In the genomic region with DNA sequence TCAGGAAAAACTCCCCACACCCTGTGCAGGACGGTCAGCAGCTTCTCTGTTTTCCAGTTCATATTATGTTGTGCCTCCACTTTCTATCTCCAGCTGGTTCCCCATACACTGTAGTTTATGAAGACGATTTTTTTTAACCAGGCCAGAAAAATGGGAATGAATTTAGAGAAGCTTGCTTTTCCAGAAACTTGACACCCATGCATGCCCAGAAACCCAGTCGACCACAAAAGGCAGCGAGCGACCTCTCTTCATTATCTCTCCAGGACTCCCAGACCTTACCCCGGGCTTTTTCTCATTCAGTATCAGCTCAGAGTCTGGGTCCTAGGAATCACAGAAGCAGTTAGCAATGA, we compare ENCODE assay signal across 20 cellular contexts.
"Had no signal": no experiment of that assay in that cellular context is flagged by ENCODE, and none has a peak within 500 bp of the region (broad histone marks: within the 10 kb centered on the region; RNA-seq: fewer than 3 reads in every experiment).

No MANE protein-coding gene starts in this region.

- H3K9me3 Mint-ChIP-seq: activated naive CD4-positive, alpha-beta T cell treated with anti-CD3 and anti-CD28 coated beads, Interleukin-2, amount 50 U/mL, for 72 hours; activated T-cell treated with anti-CD3 and anti-CD28 coated beads, Interleukin-2, amount 50 U/mL, for 72 hours; dendritic cell treated with granulocyte-macrophage colony-stimulating factor and Interleukin-4, amounts not matched to agents 40 ng/mL and 50 ng/mL, for 4 days; naive B cell; T-helper 1 cell treated with Interleukin-12 subunit alpha and Interleukin-12 subunit beta and Interleukin-4 antibody, amounts not matched to agents 30 μg/mL and 1 μg/mL, for 36 hours had no signal

- H3K27ac Mint-ChIP-seq: activated T-cell treated with anti-CD3 and anti-CD28 coated beads, Interleukin-2, amount 50 U/mL, for 72 hours; dendritic cell treated with granulocyte-macrophage colony-stimulating factor and Interleukin-4, amounts not matched to agents 40 ng/mL and 50 ng/mL, for 4 days; naive B cell; T-helper 1 cell treated with Interleukin-12 subunit alpha and Interleukin-12 subunit beta and Interleukin-4 antibody, amounts not matched to agents 30 μg/mL and 1 μg/mL, for 36 hours had no signal

- H3K4me3 Mint-ChIP-seq: activated T-cell treated with anti-CD3 and anti-CD28 coated beads, Interleukin-2, amount 50 U/mL, for 72 hours; dendritic cell treated with granulocyte-macrophage colony-stimulating factor and Interleukin-4, amounts not matched to agents 40 ng/mL and 50 ng/mL, for 4 days; naive B cell; T-helper 1 cell treated with Interleukin-12 subunit alpha and Interleukin-12 subunit beta and Interleukin-4 antibody, amounts not matched to agents 30 μg/mL and 1 μg/mL, for 36 hours had no signal

- DNase-seq: activated CD4-positive, alpha-beta T cell treated with anti-CD3 and anti-CD28 coated beads for 4 hours; activated CD4-positive, alpha-beta T cell treated with anti-CD3 and anti-CD28 coated beads, Interleukin-2, amount 50 U/mL, for 4 hours; activated naive CD4-positive, alpha-beta T cell; activated T-cell treated with anti-CD3 and anti-CD28 coated beads, Interleukin-2, amount 50 U/mL, for 72 hours; central memory CD4-positive, alpha-beta T cell; foreskin keratinocyte; heart right ventricle; mammary epithelial cell; naive B cell; nucleus accumbens; pancreas; retina; stimulated activated CD4-positive, alpha-beta T cell treated with anti-CD3 and anti-CD28 coated beads, Interleukin-1b, Interleukin-23, amount 100 ng/mL, for 48 hours; stimulated activated CD4-positive, alpha-beta T cell treated with anti-CD3 and anti-CD28 coated beads, Interleukin-4, amount 100 ng/mL, for 4 hours; stimulated activated naive CD4-positive, alpha-beta T cell; T-helper 9 cell; tibial artery had no signal

- H3K36me3 Mint-ChIP-seq: activated naive CD4-positive, alpha-beta T cell treated with anti-CD3 and anti-CD28 coated beads, Interleukin-2, amount 50 U/mL, for 72 hours; naive B cell had no signal

- ATAC-seq: activated naive CD4-positive, alpha-beta T cell treated with anti-CD3 and anti-CD28 coated beads, Interleukin-2, amount 50 U/mL, for 72 hours; activated T-cell treated with anti-CD3 and anti-CD28 coated beads, Interleukin-2, amount 50 U/mL, for 72 hours; foreskin keratinocyte had no signal
